Comparison of ENCODE assay signal across 1 cellular context in the genomic region with DNA sequence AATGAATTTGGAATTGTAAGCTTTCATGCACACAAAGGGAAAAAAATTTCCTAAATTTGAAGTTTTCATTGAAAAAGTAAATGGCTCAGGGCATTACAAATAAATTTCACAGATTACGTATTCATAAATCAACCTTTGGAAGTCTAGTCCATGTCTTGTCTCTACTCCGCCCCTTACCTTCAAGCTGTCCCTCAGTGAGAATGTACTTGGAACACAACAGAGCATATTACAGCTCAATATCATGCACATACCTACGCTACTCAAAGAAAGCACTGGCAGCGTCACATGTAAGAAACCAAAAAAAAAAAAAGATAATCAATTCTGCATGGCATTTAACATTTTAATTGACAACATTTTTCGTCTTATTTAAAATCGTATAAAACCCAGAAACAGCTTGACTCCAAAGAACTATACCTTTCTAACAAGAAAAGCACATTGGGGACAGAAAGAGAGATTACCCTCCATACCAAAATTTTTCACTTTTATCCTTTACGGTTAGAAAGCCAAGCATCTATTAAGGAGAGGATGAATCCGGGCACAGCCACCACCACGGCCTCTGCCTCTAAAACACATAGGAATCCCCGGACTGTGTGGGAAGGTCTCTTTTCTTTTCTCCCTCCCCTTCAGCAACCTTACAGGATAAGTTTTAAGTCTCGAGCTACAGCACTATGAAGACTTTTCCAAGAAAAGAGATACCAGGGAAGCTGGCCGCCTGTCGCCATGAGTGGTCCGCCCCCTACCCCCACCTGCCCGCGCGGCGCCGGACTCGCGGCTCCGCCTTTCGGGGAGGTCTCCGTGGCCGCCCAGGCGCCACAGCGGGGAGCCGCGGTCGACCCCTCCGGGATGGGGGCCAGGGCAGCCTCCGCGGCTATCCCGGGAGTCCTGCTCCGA.
A peak's percentile ranks its signal among the peaks of the same experiment; 100 is the strongest.
TF ChIP-seq lines count a peak whose summit lies in the region.

No MANE protein-coding gene starts in this region.

TF ChIP-seq in HepG2, 621 proteins besides CTCF, POLR2A, EP300 and RAD21 (continues in another document):
- TF ChIP-seq MED13 (CRISPR knock-in tag; IDR thresholded peaks at IDR 0.05) = no peak
- no peak for TF ChIP-seq ZC3H4 (CRISPR knock-in tag; IDR thresholded peaks at IDR 0.05; ENCODE audit: borderline replicate concordance)
- TF ChIP-seq ZBTB20 (CRISPR knock-in tag; IDR thresholded peaks at IDR 0.05; ENCODE audit: borderline replicate concordance, low read depth) = no peak
- TF ChIP-seq ZNF274 (CRISPR knock-in tag; IDR thresholded peaks at IDR 0.05) = no peak
- no peak for TF ChIP-seq ZNF883 (CRISPR knock-in tag; IDR thresholded peaks at IDR 0.05; ENCODE audit: not compliant biosample characterization)
- TF ChIP-seq ZSCAN25 (CRISPR knock-in tag; IDR thresholded peaks at IDR 0.05) = no peak
- TF ChIP-seq ELF4 (CRISPR knock-in tag; IDR thresholded peaks at IDR 0.05; ENCODE audit: borderline replicate concordance) = no peak
- TF ChIP-seq ZSCAN21 (CRISPR knock-in tag; IDR thresholded peaks at IDR 0.05; ENCODE audit: borderline replicate concordance) = no peak
- no peak for TF ChIP-seq U2AF2 (IDR thresholded peaks at IDR 0.05; ENCODE audit: low read depth, low read length)
- TF ChIP-seq HOXA5 (CRISPR knock-in tag; IDR thresholded peaks at IDR 0.05) = no peak
- no peak for TF ChIP-seq ZNF484 (CRISPR knock-in tag; IDR thresholded peaks at IDR 0.05; ENCODE audit: borderline replicate concordance, low read depth)
- TF ChIP-seq ZNF333 (CRISPR knock-in tag; IDR thresholded peaks at IDR 0.05; ENCODE audit: borderline replicate concordance) = no peak
- TF ChIP-seq SNRNP70 (IDR thresholded peaks at IDR 0.05; ENCODE audit: low read depth, low read length) = no peak
- no peak for TF ChIP-seq PPARG (CRISPR knock-in tag; conservative IDR thresholded peaks at IDR 0.05)
- TF ChIP-seq FUBP1 (CRISPR knock-in tag; IDR thresholded peaks at IDR 0.05; ENCODE audit: borderline replicate concordance) = no peak
- no peak for TF ChIP-seq FLYWCH1 (CRISPR knock-in tag; IDR thresholded peaks at IDR 0.05)
- TF ChIP-seq GTF2F1 (IDR thresholded peaks at IDR 0.05; ENCODE audit: low read length) = no peak
- TF ChIP-seq ZKSCAN1 (IDR thresholded peaks at IDR 0.05; ENCODE audit: low read length) = no peak
- no peak for TF ChIP-seq ZFP62 (CRISPR knock-in tag; IDR thresholded peaks at IDR 0.05)
- TF ChIP-seq AHR (CRISPR knock-in tag; IDR thresholded peaks at IDR 0.05) = no peak
- TF ChIP-seq CBX2 (IDR thresholded peaks at IDR 0.05; ENCODE audit: low read depth, low read length) = no peak
- TF ChIP-seq CBX2 (CRISPR knock-in tag; IDR thresholded peaks at IDR 0.05; ENCODE audit: low read depth) = no peak
- TF ChIP-seq, protein P1, sequence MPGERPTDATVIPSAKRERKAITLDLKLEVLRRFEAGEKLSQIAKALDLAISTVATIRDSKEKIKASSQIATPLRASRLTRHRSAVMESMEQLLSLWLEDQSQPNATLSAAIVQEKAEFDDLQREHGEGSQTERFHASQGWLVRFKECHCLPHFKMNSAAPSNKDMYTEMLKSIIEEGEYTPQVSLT (CRISPR knock-in tag; IDR thresholded peaks at IDR 0.05; ENCODE audit: borderline replicate concordance, low read depth) = no peak
- TF ChIP-seq XBP1 (CRISPR knock-in tag; IDR thresholded peaks at IDR 0.05) = no peak
- no peak for TF ChIP-seq ZNF678 (CRISPR knock-in tag; IDR thresholded peaks at IDR 0.05)
- no peak; the same call in 1 of the 2 replicates for TF ChIP-seq ZNF547 (CRISPR knock-in tag; IDR thresholded peaks at IDR 0.05)
- TF ChIP-seq MIXL1 (CRISPR knock-in tag; IDR thresholded peaks at IDR 0.05) = no peak
- 0 out of 2 replicates have a peak, but pooled peaks have one; percentile 30 for TF ChIP-seq ZNF329 (CRISPR knock-in tag; IDR thresholded peaks at IDR 0.05; ENCODE audit: low read depth)
- TF ChIP-seq ZNF558 (CRISPR knock-in tag; IDR thresholded peaks at IDR 0.05; ENCODE audit: borderline replicate concordance) = 0 out of 2 replicates have a peak, but pooled peaks have one; percentile 21
- no peak for TF ChIP-seq JUND (CRISPR knock-in tag; IDR thresholded peaks at IDR 0.05)
- no peak for TF ChIP-seq FOSL1 (CRISPR knock-in tag; IDR thresholded peaks at IDR 0.05; ENCODE audit: borderline replicate concordance)
- TF ChIP-seq ZNF660 (CRISPR knock-in tag; IDR thresholded peaks at IDR 0.05; ENCODE audit: borderline replicate concordance, low read depth) = no peak
- TF ChIP-seq, protein P2, sequence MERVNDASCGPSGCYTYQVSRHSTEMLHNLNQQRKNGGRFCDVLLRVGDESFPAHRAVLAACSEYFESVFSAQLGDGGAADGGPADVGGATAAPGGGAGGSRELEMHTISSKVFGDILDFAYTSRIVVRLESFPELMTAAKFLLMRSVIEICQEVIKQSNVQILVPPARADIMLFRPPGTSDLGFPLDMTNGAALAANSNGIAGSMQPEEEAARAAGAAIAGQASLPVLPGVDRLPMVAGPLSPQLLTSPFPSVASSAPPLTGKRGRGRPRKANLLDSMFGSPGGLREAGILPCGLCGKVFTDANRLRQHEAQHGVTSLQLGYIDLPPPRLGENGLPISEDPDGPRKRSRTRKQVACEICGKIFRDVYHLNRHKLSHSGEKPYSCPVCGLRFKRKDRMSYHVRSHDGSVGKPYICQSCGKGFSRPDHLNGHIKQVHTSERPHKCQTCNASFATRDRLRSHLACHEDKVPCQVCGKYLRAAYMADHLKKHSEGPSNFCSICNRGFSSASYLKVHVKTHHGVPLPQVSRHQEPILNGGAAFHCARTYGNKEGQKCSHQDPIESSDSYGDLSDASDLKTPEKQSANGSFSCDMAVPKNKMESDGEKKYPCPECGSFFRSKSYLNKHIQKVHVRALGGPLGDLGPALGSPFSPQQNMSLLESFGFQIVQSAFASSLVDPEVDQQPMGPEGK (CRISPR knock-in tag; IDR thresholded peaks at IDR 0.05) = 0 out of 2 replicates have a peak, but pooled peaks have one; percentile 23
- TF ChIP-seq, protein P3, sequence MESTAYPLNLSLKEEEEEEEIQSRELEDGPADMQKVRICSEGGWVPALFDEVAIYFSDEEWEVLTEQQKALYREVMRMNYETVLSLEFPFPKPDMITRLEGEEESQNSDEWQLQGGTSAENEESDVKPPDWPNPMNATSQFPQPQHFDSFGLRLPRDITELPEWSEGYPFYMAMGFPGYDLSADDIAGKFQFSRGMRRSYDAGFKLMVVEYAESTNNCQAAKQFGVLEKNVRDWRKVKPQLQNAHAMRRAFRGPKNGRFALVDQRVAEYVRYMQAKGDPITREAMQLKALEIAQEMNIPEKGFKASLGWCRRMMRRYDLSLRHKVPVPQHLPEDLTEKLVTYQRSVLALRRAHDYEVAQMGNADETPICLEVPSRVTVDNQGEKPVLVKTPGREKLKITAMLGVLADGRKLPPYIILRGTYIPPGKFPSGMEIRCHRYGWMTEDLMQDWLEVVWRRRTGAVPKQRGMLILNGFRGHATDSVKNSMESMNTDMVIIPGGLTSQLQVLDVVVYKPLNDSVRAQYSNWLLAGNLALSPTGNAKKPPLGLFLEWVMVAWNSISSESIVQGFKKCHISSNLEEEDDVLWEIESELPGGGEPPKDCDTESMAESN (CRISPR knock-in tag; conservative IDR thresholded peaks at IDR 0.05) = no peak
- TF ChIP-seq ZNF724P (CRISPR knock-in tag; IDR thresholded peaks at IDR 0.05; ENCODE audit: borderline replicate concordance) = no peak
- TF ChIP-seq RFX3 (CRISPR knock-in tag; IDR thresholded peaks at IDR 0.05) = no peak
- no peak for TF ChIP-seq FOXA1 (IDR thresholded peaks at IDR 0.05)
- no peak for TF ChIP-seq FOXA1 (CRISPR knock-in tag; IDR thresholded peaks at IDR 0.05)
- TF ChIP-seq MEIS1 (CRISPR knock-in tag; IDR thresholded peaks at IDR 0.05; ENCODE audit: borderline replicate concordance) = 0 out of 2 replicates have a peak, but pooled peaks have one; percentile 4
- no peak for TF ChIP-seq SNAI1 (CRISPR knock-in tag; IDR thresholded peaks at IDR 0.05; ENCODE audit: borderline replicate concordance)
- TF ChIP-seq CCDC6 (CRISPR knock-in tag; IDR thresholded peaks at IDR 0.05) = no peak
- TF ChIP-seq ZBTB40 (IDR thresholded peaks at IDR 0.05) = no peak
- 0 out of 2 replicates have a peak, but pooled peaks have one; percentile 45 for TF ChIP-seq ZBTB40 (CRISPR knock-in tag; IDR thresholded peaks at IDR 0.05)
- no peak for TF ChIP-seq NFIB (CRISPR knock-in tag; IDR thresholded peaks at IDR 0.05; ENCODE audit: borderline replicate concordance)
- TF ChIP-seq CENPX (CRISPR knock-in tag; IDR thresholded peaks at IDR 0.05) = no peak
- no peak for TF ChIP-seq TFAP4 (IDR thresholded peaks at IDR 0.05; ENCODE audit: borderline replicate concordance, low read depth)
- no peak for TF ChIP-seq RBM22 (optimal IDR thresholded peaks at IDR 0.05; ENCODE audit: low read length)
- no peak for TF ChIP-seq ZNF143 (CRISPR knock-in tag; IDR thresholded peaks at IDR 0.05)
- TF ChIP-seq ZNF260 (CRISPR knock-in tag; IDR thresholded peaks at IDR 0.05; ENCODE audit: borderline replicate concordance, low read depth) = no peak
